Comparison of ENCODE assay signal across 1 cellular context in the genomic region with DNA sequence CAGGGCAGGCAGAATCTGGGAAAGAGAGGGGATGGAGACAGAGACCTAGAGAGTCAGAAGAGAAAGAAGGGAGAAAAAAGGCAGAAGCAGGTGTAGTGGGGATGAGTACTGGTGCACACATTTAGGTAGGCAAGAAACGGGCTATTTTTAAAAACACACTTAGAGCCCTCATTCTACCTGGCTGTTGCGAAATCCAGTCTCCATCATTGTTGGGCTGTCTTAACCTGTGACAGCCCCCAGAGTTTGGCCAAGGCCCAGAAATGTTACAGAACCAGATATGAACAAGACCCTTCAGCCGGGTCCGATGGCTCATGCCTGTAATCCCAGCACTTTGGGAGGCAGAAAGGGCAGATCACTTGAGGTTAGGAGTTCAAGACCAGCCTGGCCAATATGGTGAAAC.
TF ChIP-seq lines count a peak whose summit lies in the region.

No MANE protein-coding gene starts in this region.

TF ChIP-seq in HepG2, 621 proteins besides CTCF, POLR2A, EP300 and RAD21:
- peak; percentile 56 for TF ChIP-seq CEBPG (CRISPR knock-in tag; IDR thresholded peaks at IDR 0.05)
- peak; percentile 80 for TF ChIP-seq CEBPB (IDR thresholded peaks at IDR 0.05; ENCODE audit: borderline replicate concordance, low read depth, low read length)
- 0 out of 2 replicates have a peak, but pooled peaks have one; percentile 23 for TF ChIP-seq ZNF770 (CRISPR knock-in tag; IDR thresholded peaks at IDR 0.05)
- TF ChIP-seq ZNF687 (CRISPR knock-in tag; IDR thresholded peaks at IDR 0.05) = 0 out of 2 replicates have a peak, but pooled peaks have one; percentile 0
- TF ChIP-seq, protein P1, sequence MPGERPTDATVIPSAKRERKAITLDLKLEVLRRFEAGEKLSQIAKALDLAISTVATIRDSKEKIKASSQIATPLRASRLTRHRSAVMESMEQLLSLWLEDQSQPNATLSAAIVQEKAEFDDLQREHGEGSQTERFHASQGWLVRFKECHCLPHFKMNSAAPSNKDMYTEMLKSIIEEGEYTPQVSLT (CRISPR knock-in tag; IDR thresholded peaks at IDR 0.05; ENCODE audit: borderline replicate concordance, low read depth) = no peak
